In genomic region chr10:96275685-96276418, GRCh38 we compare ENCODE assay signal across 14 cellular contexts. TPM values are rescaled to one million over a fixed set of nuclear protein-coding genes. Genes with fewer than 3 reads are reported as not detected.
DNase-seq lines count a peak whose midpoint lies in the region; ATAC-seq and TF ChIP-seq lines count a peak whose summit lies in the region.
"Had no signal": no experiment of that assay in that cellular context is flagged by ENCODE, and none has a peak within 500 bp of the region (broad histone marks: within the 10 kb centered on the region; RNA-seq: fewer than 3 reads in every experiment).

No MANE protein-coding gene starts in this region.

- H3K4me3 ChIP-seq in DOHH2 (ENCODE audit: low read length) (no peak overlapping the region), right cardiac atrium (ENCODE audit: low read length) (no peak overlapping the region)

- TF ChIP-seq CTCF in DOHH2 (IDR thresholded peaks at IDR 0.05; ENCODE audit: low read depth, low read length, poor library complexity, severe bottlenecking) = no peak
- no peak for TF ChIP-seq CTCF in VCaP (conservative IDR thresholded peaks at IDR 0.05)
- no peak for TF ChIP-seq CTCF in CD14-positive monocyte (IDR thresholded peaks at IDR 0.05)

- H3K27ac ChIP-seq in DOHH2 (ENCODE audit: low read depth, low read length) (peak overlapping the region; percentile 28), VCaP (peak overlapping the region; percentile 94), right cardiac atrium (ENCODE audit: low read length) (no peak overlapping the region)

- H3K4me1 ChIP-seq in DOHH2 (ENCODE audit: control insufficient read depth, low read length) (peaks cover 87% of the 10 kb centered on the region), right cardiac atrium (ENCODE audit: control insufficient read depth, insufficient read depth, low read length) (peaks cover 3% of the 10 kb centered on the region)

- H3K9me3 ChIP-seq in DOHH2 (ENCODE audit: control insufficient read depth, insufficient read depth, low read length) (peaks cover 3% of the 10 kb centered on the region; the same call in 1 of the 2 replicates), right cardiac atrium (ENCODE audit: control insufficient read depth, low read length) (no peaks in the 10 kb centered on the region)

- 87% methylated on average over 2 of the region's 2 CpGs for WGBS in right cardiac atrium

- H3K9me2 ChIP-seq in DOHH2 (replicated peaks; ENCODE audit: control insufficient read depth, low read length) = no peaks in the 10 kb centered on the region

- intact Hi-C loops in right cardiac atrium (cut with DNase I) (no loop called here), CD14-positive monocyte (cut with micrococcal nuclease) (no loop called here)

- H3K36me3 ChIP-seq in DOHH2 (ENCODE audit: control insufficient read depth, low read length) = peaks cover 31% of the 10 kb centered on the region

- peak; percentile 23 to 28 for ATAC-seq in right cardiac atrium

- peaks cover 0 to 2% (median 0%) of the 10 kb centered on the region in 3 donors for H3K27me3 Mint-ChIP-seq in CD14-positive monocyte (ENCODE audit: low read depth in 3 of 3)
- H3K27me3 Mint-ChIP-seq: activated naive CD8-positive, alpha-beta T cell treated with anti-CD3 and anti-CD28 coated beads for 36 hours had no signal

- H3K4me2 ChIP-seq in DOHH2 (ENCODE audit: low read length) = peak overlapping the region; percentile 3; the same call in 1 of the 2 replicates

- H3K27me3 ChIP-seq in DOHH2 (ENCODE audit: control insufficient read depth, low read length) (no peaks in the 10 kb centered on the region), right cardiac atrium (ENCODE audit: control insufficient read depth, insufficient read depth) (no peaks in the 10 kb centered on the region)

- peaks cover 17% of the 10 kb centered on the region for H3K79me2 ChIP-seq in DOHH2 (ENCODE audit: control insufficient read depth, low read length)

- H3K4me3 Mint-ChIP-seq in CD14-positive monocyte = no peak overlapping the region
- H3K4me3 Mint-ChIP-seq: activated naive CD8-positive, alpha-beta T cell treated with anti-CD3 and anti-CD28 coated beads for 36 hours; neural crest cell had no signal

- H3F3A ChIP-seq in DOHH2 (ENCODE audit: control insufficient read depth, insufficient read depth) = peaks cover 41% of the 10 kb centered on the region

- no peak overlapping the region for H3K27ac Mint-ChIP-seq in CD14-positive monocyte
- H3K27ac Mint-ChIP-seq: activated naive CD8-positive, alpha-beta T cell treated with anti-CD3 and anti-CD28 coated beads for 36 hours had no signal

- peak in 2 of 3 donors; percentile 41 to 49 for DNase-seq in right cardiac atrium
- peak; percentile 83 for DNase-seq in renal cortical epithelial cell (ENCODE audit: low read depth)
- DNase-seq in CD14-positive monocyte (ENCODE audit: low spot score) = no peak
- DNase-seq in T-helper 1 cell = no peak
- no peak for DNase-seq in activated effector memory CD4-positive, alpha-beta T cell treated with anti-CD3 and anti-CD28 coated beads, Interleukin-2, amount 50 U/mL, for 16 hours
- DNase-seq in NCI-H146 treated with DMSO at 0.1 percent for 48 hours (lab: John Stamatoyannopoulos, UW; ENCODE audit: unreplicated experiment) = no peak
- DNase-seq: activated naive CD8-positive, alpha-beta T cell treated with anti-CD3 and anti-CD28 coated beads for 36 hours; HCEC 1CT; NCI-H1048; NCI-H510A treated with DMSO at 0.1 percent for 48 hours; T1000 had no signal

- H3K36me3 Mint-ChIP-seq in CD14-positive monocyte = no peaks in the 10 kb centered on the region
- H3K36me3 Mint-ChIP-seq: activated naive CD8-positive, alpha-beta T cell treated with anti-CD3 and anti-CD28 coated beads for 36 hours had no signal

- H3K4me1 Mint-ChIP-seq in CD14-positive monocyte = peaks cover 33% of the 10 kb centered on the region
- H3K4me1 Mint-ChIP-seq: activated naive CD8-positive, alpha-beta T cell treated with anti-CD3 and anti-CD28 coated beads for 36 hours; neural crest cell had no signal

- H3K9me3 Mint-ChIP-seq in CD14-positive monocyte = no peaks in the 10 kb centered on the region
- H3K9me3 Mint-ChIP-seq: activated naive CD8-positive, alpha-beta T cell treated with anti-CD3 and anti-CD28 coated beads for 36 hours; neural crest cell had no signal

- no peaks in the 10 kb centered on the region for H4K20me1 ChIP-seq in DOHH2 (ENCODE audit: control insufficient read depth, insufficient read depth, low read depth, low read length)

RNA-seq across cellular contexts. Expression of gene BLNK, which starts 4.5 kb away (rescaled TPM):
- total RNA-seq in right cardiac atrium (1 to 10 TPM; 1.4 to 2.1 (median 1.7) TPM), renal cortical epithelial cell (0.35 and 2.8 TPM in 2 replicates)
- polyA plus RNA-seq in right cardiac atrium (0.59 TPM), CD14-positive monocyte (1 to 10 TPM; 1.4 to 1.9 TPM)
- total RNA-seq: neural crest cell had no signal

RNA-seq across cellular contexts. Expression of gene DNTT, which starts 28.4 kb away (rescaled TPM):
- not detected for total RNA-seq in right cardiac atrium
- polyA plus RNA-seq in right cardiac atrium = not detected
- total RNA-seq in renal cortical epithelial cell = not detected in 2 replicates
- polyA plus RNA-seq in CD14-positive monocyte = not detected
- total RNA-seq: activated naive CD8-positive, alpha-beta T cell treated with anti-CD3 and anti-CD28 coated beads for 36 hours; neural crest cell had no signal

Comparison
In these comparisons a context has a peak if more than half of its experiments do, and no peak if none do; other contexts are left out.
1. DNase-seq: peak in right cardiac atrium (2 of 3) and renal cortical epithelial cell (single experiment); none in CD14-positive monocyte (single experiment), T-helper 1 cell (0 of 5), activated effector memory CD4-positive, alpha-beta T cell treated with anti-CD3 and anti-CD28 coated beads, Interleukin-2, amount 50 U/mL, for 16 hours (single experiment) and NCI-H146 treated with DMSO at 0.1 percent for 48 hours (single experiment).